ENCODE assay signal across 20 cellular contexts in the genomic region with DNA sequence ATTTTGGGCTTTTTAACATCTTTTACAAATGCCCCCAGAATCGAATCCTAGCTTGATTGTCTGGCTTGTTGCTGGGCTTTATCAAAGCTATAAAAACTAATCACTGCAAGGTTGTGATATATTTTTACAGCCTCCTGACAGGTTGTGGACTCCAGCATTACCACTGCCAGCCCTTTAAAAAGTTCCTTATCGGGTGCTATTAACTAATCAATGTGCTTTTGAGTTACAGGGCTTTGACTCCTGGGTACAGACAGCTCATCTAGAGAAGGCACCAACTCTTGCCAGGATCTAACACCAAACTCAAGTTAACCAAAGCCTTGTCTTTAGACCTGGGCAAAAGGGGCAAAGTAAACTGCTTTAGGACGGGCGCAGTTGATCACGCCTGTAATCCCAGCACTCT.
"Had no signal": no experiment of that assay in that cellular context is flagged by ENCODE, and none has a peak within 500 bp of the region (broad histone marks: within the 10 kb centered on the region; RNA-seq: fewer than 3 reads in every experiment).

No MANE protein-coding gene starts in this region.

- H3K27ac ChIP-seq: heart right ventricle, hepatocyte, left lung, lower lobe of right lung, ovary, right atrium auricular region, right lobe of liver, tibial nerve, uterus had no signal

- H3K9me3 Mint-ChIP-seq: naive thymus-derived CD8-positive, alpha-beta T cell; stimulated activated effector memory CD8-positive, alpha-beta T cell treated with anti-CD3 and anti-CD28 coated beads, Interleukin-12 subunit alpha, Interleukin-12 subunit beta, amount 100 ng/mL, for 72 hours; stimulated activated naive CD8-positive, alpha-beta T cell treated with anti-CD3 and anti-CD28 coated beads, Interleukin-15, amount 100 ng/mL, for 72 hours had no signal

- H3K27ac Mint-ChIP-seq: progenitor cell of endocrine pancreas; stimulated activated effector memory CD8-positive, alpha-beta T cell treated with anti-CD3 and anti-CD28 coated beads, Interleukin-12 subunit alpha, Interleukin-12 subunit beta, amount 100 ng/mL, for 72 hours; stimulated activated naive CD8-positive, alpha-beta T cell treated with anti-CD3 and anti-CD28 coated beads, Interleukin-15, amount 100 ng/mL, for 72 hours; type B pancreatic cell had no signal

- H3K4me1 ChIP-seq: left lung, right atrium auricular region, right lobe of liver, uterus had no signal

- H3K9me3 ChIP-seq: heart right ventricle, left lung, lower lobe of right lung, ovary, right atrium auricular region, right lobe of liver, tibial nerve, uterus had no signal

- H3K27me3 Mint-ChIP-seq: naive thymus-derived CD8-positive, alpha-beta T cell; progenitor cell of endocrine pancreas; stimulated activated naive CD8-positive, alpha-beta T cell treated with anti-CD3 and anti-CD28 coated beads, Interleukin-15, amount 100 ng/mL, for 72 hours; type B pancreatic cell had no signal

- H3K36me3 ChIP-seq: ovary, uterus had no signal

- H3K4me3 ChIP-seq: heart right ventricle, hepatocyte, left lung, lower lobe of right lung, ovary, right atrium auricular region, right lobe of liver, tibial nerve, uterus had no signal

- ATAC-seq: heart right ventricle; left lung; lower lobe of right lung; naive thymus-derived CD8-positive, alpha-beta T cell; right lobe of liver; stimulated activated effector memory CD8-positive, alpha-beta T cell treated with anti-CD3 and anti-CD28 coated beads, Interleukin-12 subunit alpha, Interleukin-12 subunit beta, amount 100 ng/mL, for 72 hours; stimulated activated naive CD8-positive, alpha-beta T cell treated with anti-CD3 and anti-CD28 coated beads, Interleukin-15, amount 100 ng/mL, for 72 hours had no signal

- H3K4me3 Mint-ChIP-seq: naive thymus-derived CD8-positive, alpha-beta T cell; stimulated activated effector memory CD8-positive, alpha-beta T cell treated with anti-CD3 and anti-CD28 coated beads, Interleukin-12 subunit alpha, Interleukin-12 subunit beta, amount 100 ng/mL, for 72 hours; stimulated activated naive CD8-positive, alpha-beta T cell treated with anti-CD3 and anti-CD28 coated beads, Interleukin-15, amount 100 ng/mL, for 72 hours; type B pancreatic cell had no signal

- DNase-seq: heart right ventricle; islet precursor cell; left lung; lower lobe of right lung; mammary epithelial cell; mesenchymal stem cell; naive thymus-derived CD8-positive, alpha-beta T cell; ovary; right lobe of liver; stimulated activated CD4-positive, alpha-beta T cell treated with anti-CD3 and anti-CD28 coated beads, Interleukin-4, amount 100 ng/mL, for 24 hours; stimulated activated naive CD4-positive, alpha-beta T cell treated with Interleukin-2 at 50 U/mL for 16 hours; stimulated activated naive CD8-positive, alpha-beta T cell treated with anti-CD3 and anti-CD28 coated beads, Interleukin-15, amount 100 ng/mL, for 72 hours; substantia nigra; uterus had no signal
